In genomic region chr19:1652471-1653299, GRCh38 we compare ENCODE assay signal across 8 cellular contexts. TPM values are rescaled to one million over a fixed set of nuclear protein-coding genes. Genes with fewer than 3 reads are reported as not detected.
DNase-seq lines count a peak whose midpoint lies in the region; ATAC-seq, FAIRE-seq and TF ChIP-seq lines count a peak whose summit lies in the region.

Gene TCF3 (minus strand): TSS chr19:1652615. CDS start chr19:1650248, 2,367 bp downstream.

- peak; percentile 41; the same call in 1 of the 2 replicates for TF ChIP-seq POLR2A in H54 (IDR thresholded peaks at IDR 0.05; ENCODE audit: low read depth, low read length)
- peak; percentile 41 for TF ChIP-seq POLR2A in Raji (IDR thresholded peaks at IDR 0.05; ENCODE audit: insufficient read depth, low read depth, low read length)

- H3K4me3 Mint-ChIP-seq in naive thymus-derived CD8-positive, alpha-beta T cell, result peak within 1 kb of the TSS; percentile 87 to 97 (median 92)

- no peaks in the 10 kb centered on the region for H3K27me3 ChIP-seq in Loucy (ENCODE audit: insufficient read depth, low read length, poor library complexity, severe bottlenecking)

- H3K4me3 ChIP-seq in Loucy (ENCODE audit: low read length, poor library complexity, severe bottlenecking) (peak within 1 kb of the TSS; percentile 92), fibroblast of mammary gland (ENCODE audit: control insufficient read depth, low read depth, low read length) (peak within 1 kb of the TSS; percentile 68)

- peak within 1 kb of the TSS; percentile 90 for H3K4me2 ChIP-seq in Loucy (ENCODE audit: low read depth, low read length, poor library complexity, severe bottlenecking)

- no peaks in the 10 kb centered on the region for H3K9me2 ChIP-seq in Loucy (replicated peaks; ENCODE audit: low read depth, low read length)

- DNase-seq in EL, result peak; percentile 98
- DNase-seq in H54 (ENCODE audit: insufficient read length, low spot score), result peak; percentile 99
- DNase-seq in activated T-helper 9 cell treated with anti-CD3 and anti-CD28 coated beads, Interleukin-2, amount 50 U/mL, for 16 hours (ENCODE audit: low read depth), result peak; percentile 98
- peak; percentile 99 for DNase-seq in fibroblast of mammary gland (ENCODE audit: low read depth)
- DNase-seq in naive thymus-derived CD8-positive, alpha-beta T cell, result peak; percentile 96 to 100 (median 98)
- DNase-seq in stimulated activated naive CD4-positive, alpha-beta T cell (lab: John Stamatoyannopoulos, UW), result peak; percentile 96 to 99 (median 98)

- peaks cover 0 to 14% (median 0%) of the 10 kb centered on the region in 3 donors for H3K36me3 Mint-ChIP-seq in naive thymus-derived CD8-positive, alpha-beta T cell

- H3K79me2 ChIP-seq in Loucy (ENCODE audit: insufficient read depth, low read length), result peaks cover 44% of the 10 kb centered on the region

- H3K36me3 ChIP-seq in Loucy (ENCODE audit: insufficient read depth, low read length), result peaks cover 20% of the 10 kb centered on the region; the same call in 1 of the 2 replicates

- ATAC-seq in naive thymus-derived CD8-positive, alpha-beta T cell, result peak; percentile 86 to 88

- peaks cover 0 to 2% (median 0%) of the 10 kb centered on the region in 9 donors for H3K9me3 Mint-ChIP-seq in naive thymus-derived CD8-positive, alpha-beta T cell

- POLR2A ChIA-PET in naive thymus-derived CD8-positive, alpha-beta T cell (lab: Charles Lee), result interaction anchor here (0.6 to 4.3 kb wide), 11 partner anchors 27 to 715 kb away, joined by 3 to 37 read pairs (median 4); partner anchors contain the start of genes ARHGAP45, CIRBP, FAM174C and MBD3

- H3K9me3 ChIP-seq in Loucy (ENCODE audit: insufficient read depth, low read depth, low read length), result no peaks in the 10 kb centered on the region

- peaks cover 16% of the 10 kb centered on the region for H3K4me1 ChIP-seq in Loucy (ENCODE audit: insufficient read depth, low read length, poor library complexity, severe bottlenecking)

- H2AFZ ChIP-seq in Loucy (ENCODE audit: low read length), result peak within 1 kb of the TSS; percentile 98

- TF ChIP-seq CTCF in Loucy (conservative IDR thresholded peaks at IDR 0.05; ENCODE audit: low read length) (no peak), fibroblast of mammary gland (conservative IDR thresholded peaks at IDR 0.05; ENCODE audit: control insufficient read depth, insufficient read depth, low read depth, low read length) (no peak)

- H3K27ac Mint-ChIP-seq in naive thymus-derived CD8-positive, alpha-beta T cell, result peak within 1 kb of the TSS; percentile 90 to 98 (median 97)

- no peaks in the 10 kb centered on the region for H3K27me3 Mint-ChIP-seq in naive thymus-derived CD8-positive, alpha-beta T cell

- H3F3A ChIP-seq in Loucy (ENCODE audit: low read depth), result no peaks in the 10 kb centered on the region

- H3K4me1 Mint-ChIP-seq in naive thymus-derived CD8-positive, alpha-beta T cell, result peaks cover 12 to 36% (median 15%) of the 10 kb centered on the region in 4 donors

- peak within 1 kb of the TSS; percentile 92 for H3K9ac ChIP-seq in Loucy (ENCODE audit: low read depth, low read length, poor library complexity, severe bottlenecking)

- peaks cover 36% of the 10 kb centered on the region for H4K20me1 ChIP-seq in Loucy (ENCODE audit: insufficient read depth, low read length, poor library complexity, severe bottlenecking)

- peak; percentile 41 for FAIRE-seq in H54 (lab: Jason Lieb, UNC)

RNA-seq across cellular contexts. Expression of gene TCF3, which starts in this region (rescaled TPM):
- 100 to 1,000 TPM in 1 of 2 experiments, 10 to 100 TPM in 1; 97.4 to 102 TPM for total RNA-seq in naive thymus-derived CD8-positive, alpha-beta T cell
- 10 to 100 TPM in 2 of 3 donors, 1 to 10 TPM in 1; 7.8 to 33.0 (median 13.0) TPM for polyA plus RNA-seq in naive thymus-derived CD8-positive, alpha-beta T cell

Comparison
In these comparisons a context has a peak if more than half of its experiments do, and no peak if none do; other contexts are left out.
1. Peak in every context shown above with its lines: DNase-seq, ATAC-seq and H3K4me3 ChIP-seq.